In genomic region chr14:33792387-33793368, GRCh38 we compare ENCODE assay signal across 8 cellular contexts.
A peak's percentile ranks its signal among the peaks of the same experiment; 100 is the strongest.
DNase-seq lines count a peak whose midpoint lies in the region; ATAC-seq and TF ChIP-seq lines count a peak whose summit lies in the region.

No MANE protein-coding gene starts in this region.

- ATAC-seq in HG03354 (IDR thresholded peaks at IDR 0.05; ENCODE audit: poor library complexity, severe bottlenecking, unreplicated experiment) = peak; percentile 74
- ATAC-seq in lower lobe of right lung = peak; percentile 84 to 88

- H3K36me3 ChIP-seq in lower lobe of right lung = no peaks in the 10 kb centered on the region

- DNase-seq in SKM-1 treated with dmso at 0.1 percent for 144 hours (lab: John Stamatoyannopoulos, UW; ENCODE audit: unreplicated experiment) (peak; percentile 24), SKM-1 (lab: John Stamatoyannopoulos, UW; ENCODE audit: unreplicated experiment) (no peak), NCI-H524 treated with DMSO at 0.1 percent for 48 hours (lab: John Stamatoyannopoulos, UW) (peak; percentile 48), dorsolateral prefrontal cortex (peak; percentile 76 to 91 (median 84)), lower lobe of right lung (peak; percentile 76)
- peak; percentile 77 for DNase-seq in activated CD4-positive, alpha-beta memory T cell treated with anti-CD3 and anti-CD28 coated beads for 36 hours
- DNase-seq in stimulated activated CD4-positive, alpha-beta T cell treated with anti-CD3 and anti-CD28 coated beads, TNF-alpha, amount 100 ng/mL, for 24 hours (ENCODE audit: low read depth in 3 of 3) = peak; percentile 52 to 68 (median 55)

- intact Hi-C loops in activated CD4-positive, alpha-beta memory T cell treated with anti-CD3 and anti-CD28 coated beads for 36 hours (cut with micrococcal nuclease) = loop anchor here (1.0 to 10.0 kb wide), 4 partner anchors 317 to 1216 kb away; no protein-coding TSS in a partner anchor
- intact Hi-C loops in dorsolateral prefrontal cortex (cut with DNase I) (loop anchor here (5.0 to 10.0 kb wide), 6 partner anchors 115 to 1218 kb away; partner anchors contain the start of gene NPAS3 (in 2 of the 2)), lower lobe of right lung (cut with DNase I) (no loop called here)

- peaks cover 17% of the 10 kb centered on the region for H3K4me1 Mint-ChIP-seq in activated CD4-positive, alpha-beta memory T cell treated with anti-CD3 and anti-CD28 coated beads for 36 hours (ENCODE audit: low read depth)

- peak overlapping the region; percentile 36 for H3K4me3 Mint-ChIP-seq in activated CD4-positive, alpha-beta memory T cell treated with anti-CD3 and anti-CD28 coated beads for 36 hours

- H3K4me3 ChIP-seq in dorsolateral prefrontal cortex = peak overlapping the region; percentile 14 to 65 (median 44)
- H3K4me3 ChIP-seq in lower lobe of right lung = peak overlapping the region; percentile 15

- H3K27me3 Mint-ChIP-seq in activated CD4-positive, alpha-beta memory T cell treated with anti-CD3 and anti-CD28 coated beads for 36 hours = peaks cover 28% of the 10 kb centered on the region

- H3K4me1 ChIP-seq in lower lobe of right lung = peaks cover 9% of the 10 kb centered on the region

- H3K27me3 ChIP-seq in dorsolateral prefrontal cortex = no peaks in the 10 kb centered on the region
- H3K27me3 ChIP-seq in lower lobe of right lung (ENCODE audit: low read depth) = no peaks in the 10 kb centered on the region

- H3K9me3 Mint-ChIP-seq in activated CD4-positive, alpha-beta memory T cell treated with anti-CD3 and anti-CD28 coated beads for 36 hours = no peaks in the 10 kb centered on the region

- POLR2A ChIA-PET in activated CD4-positive, alpha-beta memory T cell treated with anti-CD3 and anti-CD28 coated beads for 36 hours (lab: Charles Lee) = no interaction called here

- H3K27ac Mint-ChIP-seq in activated CD4-positive, alpha-beta memory T cell treated with anti-CD3 and anti-CD28 coated beads for 36 hours = no peak overlapping the region

- no peaks in the 10 kb centered on the region for H3K9me3 ChIP-seq in lower lobe of right lung

- TF ChIP-seq CTCF in dorsolateral prefrontal cortex (IDR thresholded peaks at IDR 0.05 in 54 of 56, conservative IDR thresholded peaks at IDR 0.05 in 2 of 56; ENCODE audit: low read depth in 1 of 56, partially characterized antibody in 56 of 56) (peak; percentile 85 to 98 (median 96)), lower lobe of right lung (IDR thresholded peaks at IDR 0.05) (peak; percentile 95)

- H3K36me3 Mint-ChIP-seq in activated CD4-positive, alpha-beta memory T cell treated with anti-CD3 and anti-CD28 coated beads for 36 hours = no peaks in the 10 kb centered on the region

- CTCF ChIA-PET in activated CD4-positive, alpha-beta memory T cell treated with anti-CD3 and anti-CD28 coated beads for 36 hours (lab: Charles Lee) = interaction anchor here (0.6 to 3.6 kb wide), 47 partner anchors 8 to 1228 kb away, joined by 3 to 33 read pairs (median 4); no protein-coding TSS in a partner anchor

- peak overlapping the region in 56 of 59 donors; percentile 2 to 89 (median 73) for H3K27ac ChIP-seq in dorsolateral prefrontal cortex
- H3K27ac ChIP-seq in lower lobe of right lung = no peak overlapping the region
